ENCODE assay signal across 2 cellular contexts in the genomic region with DNA sequence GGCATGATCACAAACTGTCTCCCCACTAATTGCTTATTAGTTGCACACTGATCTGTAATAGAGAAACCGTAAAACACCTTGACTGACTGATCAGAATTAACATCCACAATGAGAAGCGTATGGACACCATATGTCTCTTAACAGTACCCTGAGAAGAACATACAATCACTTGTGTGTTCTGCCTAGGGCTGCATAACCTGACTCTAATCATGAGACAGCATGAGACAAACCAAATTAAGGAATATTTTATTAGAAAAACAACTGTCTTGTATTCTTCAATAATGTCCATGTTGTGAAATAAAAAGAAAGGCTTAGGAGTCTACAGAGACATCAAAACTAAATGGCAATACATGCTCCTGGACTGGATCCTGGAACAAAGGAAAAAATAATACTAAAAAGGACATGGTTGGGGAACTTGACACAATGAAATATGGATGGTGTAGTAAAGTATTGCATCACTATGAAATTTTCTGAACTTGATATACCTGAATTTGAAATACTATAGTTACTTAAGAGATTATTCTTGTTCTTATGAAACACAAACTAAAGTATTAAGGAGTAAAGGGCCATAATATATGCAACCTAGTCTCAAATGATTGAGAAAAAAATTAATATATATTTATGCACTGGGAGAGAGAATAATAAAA.
A peak's percentile ranks its signal among the peaks of the same experiment; 100 is the strongest.
TF ChIP-seq lines count a peak whose summit lies in the region.

No MANE protein-coding gene starts in this region.

TF ChIP-seq in HepG2, 621 proteins besides CTCF, POLR2A, EP300 and RAD21 (continued from another document):
- TF ChIP-seq, protein P1, sequence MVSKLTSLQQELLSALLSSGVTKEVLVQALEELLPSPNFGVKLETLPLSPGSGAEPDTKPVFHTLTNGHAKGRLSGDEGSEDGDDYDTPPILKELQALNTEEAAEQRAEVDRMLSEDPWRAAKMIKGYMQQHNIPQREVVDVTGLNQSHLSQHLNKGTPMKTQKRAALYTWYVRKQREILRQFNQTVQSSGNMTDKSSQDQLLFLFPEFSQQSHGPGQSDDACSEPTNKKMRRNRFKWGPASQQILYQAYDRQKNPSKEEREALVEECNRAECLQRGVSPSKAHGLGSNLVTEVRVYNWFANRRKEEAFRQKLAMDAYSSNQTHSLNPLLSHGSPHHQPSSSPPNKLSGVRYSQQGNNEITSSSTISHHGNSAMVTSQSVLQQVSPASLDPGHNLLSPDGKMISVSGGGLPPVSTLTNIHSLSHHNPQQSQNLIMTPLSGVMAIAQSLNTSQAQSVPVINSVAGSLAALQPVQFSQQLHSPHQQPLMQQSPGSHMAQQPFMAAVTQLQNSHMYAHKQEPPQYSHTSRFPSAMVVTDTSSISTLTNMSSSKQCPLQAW (CRISPR knock-in tag; IDR thresholded peaks at IDR 0.05), result no peak
- TF ChIP-seq, protein P2, sequence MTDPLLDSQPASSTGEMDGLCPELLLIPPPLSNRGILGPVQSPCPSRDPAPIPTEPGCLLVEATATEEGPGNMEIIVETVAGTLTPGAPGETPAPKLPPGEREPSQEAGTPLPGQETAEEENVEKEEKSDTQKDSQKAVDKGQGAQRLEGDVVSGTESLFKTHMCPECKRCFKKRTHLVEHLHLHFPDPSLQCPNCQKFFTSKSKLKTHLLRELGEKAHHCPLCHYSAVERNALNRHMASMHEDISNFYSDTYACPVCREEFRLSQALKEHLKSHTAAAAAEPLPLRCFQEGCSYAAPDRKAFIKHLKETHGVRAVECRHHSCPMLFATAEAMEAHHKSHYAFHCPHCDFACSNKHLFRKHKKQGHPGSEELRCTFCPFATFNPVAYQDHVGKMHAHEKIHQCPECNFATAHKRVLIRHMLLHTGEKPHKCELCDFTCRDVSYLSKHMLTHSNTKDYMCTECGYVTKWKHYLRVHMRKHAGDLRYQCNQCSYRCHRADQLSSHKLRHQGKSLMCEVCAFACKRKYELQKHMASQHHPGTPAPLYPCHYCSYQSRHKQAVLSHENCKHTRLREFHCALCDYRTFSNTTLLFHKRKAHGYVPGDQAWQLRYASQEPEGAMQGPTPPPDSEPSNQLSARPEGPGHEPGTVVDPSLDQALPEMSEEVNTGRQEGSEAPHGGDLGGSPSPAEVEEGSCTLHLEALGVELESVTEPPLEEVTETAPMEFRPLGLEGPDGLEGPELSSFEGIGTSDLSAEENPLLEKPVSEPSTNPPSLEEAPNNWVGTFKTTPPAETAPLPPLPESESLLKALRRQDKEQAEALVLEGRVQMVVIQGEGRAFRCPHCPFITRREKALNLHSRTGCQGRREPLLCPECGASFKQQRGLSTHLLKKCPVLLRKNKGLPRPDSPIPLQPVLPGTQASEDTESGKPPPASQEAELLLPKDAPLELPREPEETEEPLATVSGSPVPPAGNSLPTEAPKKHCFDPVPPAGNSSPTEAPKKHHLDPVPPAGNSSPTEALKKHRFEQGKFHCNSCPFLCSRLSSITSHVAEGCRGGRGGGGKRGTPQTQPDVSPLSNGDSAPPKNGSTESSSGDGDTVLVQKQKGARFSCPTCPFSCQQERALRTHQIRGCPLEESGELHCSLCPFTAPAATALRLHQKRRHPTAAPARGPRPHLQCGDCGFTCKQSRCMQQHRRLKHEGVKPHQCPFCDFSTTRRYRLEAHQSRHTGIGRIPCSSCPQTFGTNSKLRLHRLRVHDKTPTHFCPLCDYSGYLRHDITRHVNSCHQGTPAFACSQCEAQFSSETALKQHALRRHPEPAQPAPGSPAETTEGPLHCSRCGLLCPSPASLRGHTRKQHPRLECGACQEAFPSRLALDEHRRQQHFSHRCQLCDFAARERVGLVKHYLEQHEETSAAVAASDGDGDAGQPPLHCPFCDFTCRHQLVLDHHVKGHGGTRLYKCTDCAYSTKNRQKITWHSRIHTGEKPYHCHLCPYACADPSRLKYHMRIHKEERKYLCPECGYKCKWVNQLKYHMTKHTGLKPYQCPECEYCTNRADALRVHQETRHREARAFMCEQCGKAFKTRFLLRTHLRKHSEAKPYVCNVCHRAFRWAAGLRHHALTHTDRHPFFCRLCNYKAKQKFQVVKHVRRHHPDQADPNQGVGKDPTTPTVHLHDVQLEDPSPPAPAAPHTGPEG (CRISPR knock-in tag; IDR thresholded peaks at IDR 0.05), result no peak
- TF ChIP-seq, protein P3, sequence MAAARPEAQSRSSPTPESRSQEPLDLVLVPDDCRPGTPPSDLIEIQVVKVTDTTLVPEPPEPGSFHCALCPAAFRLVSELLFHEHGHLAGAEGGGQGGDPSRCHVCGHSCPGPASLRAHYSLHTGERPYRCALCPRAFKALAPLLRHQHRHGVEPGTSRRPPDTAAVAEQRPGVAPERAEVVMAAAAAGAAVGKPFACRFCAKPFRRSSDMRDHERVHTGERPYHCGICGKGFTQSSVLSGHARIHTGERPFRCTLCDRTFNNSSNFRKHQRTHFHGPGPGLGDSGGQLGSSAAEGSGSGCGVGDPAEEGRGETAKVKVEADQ (CRISPR knock-in tag; IDR thresholded peaks at IDR 0.05; ENCODE audit: borderline replicate concordance), result no peak
- TF ChIP-seq GPN1 (CRISPR knock-in tag; IDR thresholded peaks at IDR 0.05; ENCODE audit: borderline replicate concordance) (no peak), CEBPB (IDR thresholded peaks at IDR 0.05; ENCODE audit: borderline replicate concordance, low read depth, low read length) (peak; percentile 37; the same call in 1 of the 2 replicates), AGO2 (optimal IDR thresholded peaks at IDR 0.05; ENCODE audit: low read depth, low read length) (no peak)

TF ChIP-seq in K562, 482 proteins besides CTCF, POLR2A, EP300 and RAD21 (continued from another document):
- TF ChIP-seq, protein P4, sequence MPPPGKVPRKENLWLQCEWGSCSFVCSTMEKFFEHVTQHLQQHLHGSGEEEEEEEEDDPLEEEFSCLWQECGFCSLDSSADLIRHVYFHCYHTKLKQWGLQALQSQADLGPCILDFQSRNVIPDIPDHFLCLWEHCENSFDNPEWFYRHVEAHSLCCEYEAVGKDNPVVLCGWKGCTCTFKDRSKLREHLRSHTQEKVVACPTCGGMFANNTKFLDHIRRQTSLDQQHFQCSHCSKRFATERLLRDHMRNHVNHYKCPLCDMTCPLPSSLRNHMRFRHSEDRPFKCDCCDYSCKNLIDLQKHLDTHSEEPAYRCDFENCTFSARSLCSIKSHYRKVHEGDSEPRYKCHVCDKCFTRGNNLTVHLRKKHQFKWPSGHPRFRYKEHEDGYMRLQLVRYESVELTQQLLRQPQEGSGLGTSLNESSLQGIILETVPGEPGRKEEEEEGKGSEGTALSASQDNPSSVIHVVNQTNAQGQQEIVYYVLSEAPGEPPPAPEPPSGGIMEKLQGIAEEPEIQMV (tag; conservative IDR thresholded peaks at IDR 0.05; ENCODE audit: low read depth), result no peak
- TF ChIP-seq, protein P5, sequence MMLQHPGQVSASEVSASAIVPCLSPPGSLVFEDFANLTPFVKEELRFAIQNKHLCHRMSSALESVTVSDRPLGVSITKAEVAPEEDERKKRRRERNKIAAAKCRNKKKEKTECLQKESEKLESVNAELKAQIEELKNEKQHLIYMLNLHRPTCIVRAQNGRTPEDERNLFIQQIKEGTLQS (IDR thresholded peaks at IDR 0.05), result peak; percentile 61; the same call in 1 of the 2 replicates
- TF ChIP-seq, protein P5 (CRISPR knock-in tag; conservative IDR thresholded peaks at IDR 0.05), result no peak
- TF ChIP-seq SOX6 (IDR thresholded peaks at IDR 0.05) (no peak), ZFP36 (IDR thresholded peaks at IDR 0.05; ENCODE audit: low read depth, low read length, partially characterized antibody) (no peak)
- TF ChIP-seq, protein P6, sequence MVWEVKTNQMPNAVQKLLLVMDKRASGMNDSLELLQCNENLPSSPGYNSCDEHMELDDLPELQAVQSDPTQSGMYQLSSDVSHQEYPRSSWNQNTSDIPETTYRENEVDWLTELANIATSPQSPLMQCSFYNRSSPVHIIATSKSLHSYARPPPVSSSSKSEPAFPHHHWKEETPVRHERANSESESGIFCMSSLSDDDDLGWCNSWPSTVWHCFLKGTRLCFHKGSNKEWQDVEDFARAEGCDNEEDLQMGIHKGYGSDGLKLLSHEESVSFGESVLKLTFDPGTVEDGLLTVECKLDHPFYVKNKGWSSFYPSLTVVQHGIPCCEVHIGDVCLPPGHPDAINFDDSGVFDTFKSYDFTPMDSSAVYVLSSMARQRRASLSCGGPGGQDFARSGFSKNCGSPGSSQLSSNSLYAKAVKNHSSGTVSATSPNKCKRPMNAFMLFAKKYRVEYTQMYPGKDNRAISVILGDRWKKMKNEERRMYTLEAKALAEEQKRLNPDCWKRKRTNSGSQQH (CRISPR knock-in tag; IDR thresholded peaks at IDR 0.05), result no peak
